In genomic region chr3:124841517-124841916, GRCh38 we compare ENCODE assay signal across 28 cellular contexts.
"Had no signal": no experiment of that assay in that cellular context is flagged by ENCODE, and none has a peak within 500 bp of the region (broad histone marks: within the 10 kb centered on the region; RNA-seq: fewer than 3 reads in every experiment).

No MANE protein-coding gene starts in this region.

- H3K4me1 Mint-ChIP-seq: activated CD4-positive, alpha-beta T cell treated with anti-CD3 and anti-CD28 coated beads, Interleukin-2, amount 10 ng/mL, durations not matched to agents 24 days and 14 days; activated naive CD8-positive, alpha-beta T cell treated with anti-CD3 and anti-CD28 coated beads, Interleukin-2, amount 10 ng/mL, durations not matched to agents 7 days and 5 days; naive B cell; stimulated activated naive B cell treated with anti-CD40 and anti-IgM and Interleukin-4, amounts not matched to agents 10 μg/mL and 1 μg/mL and 100 μg/mL, for 72 hours had no signal

- H3K27me3 Mint-ChIP-seq: activated CD4-positive, alpha-beta memory T cell treated with anti-CD3 and anti-CD28 coated beads for 36 hours had no signal

- H3K27ac Mint-ChIP-seq: activated CD4-positive, alpha-beta memory T cell treated with anti-CD3 and anti-CD28 coated beads for 36 hours; activated CD4-positive, alpha-beta T cell treated with anti-CD3 and anti-CD28 coated beads, Interleukin-2, amount 10 ng/mL, durations not matched to agents 24 days and 14 days; activated naive CD4-positive, alpha-beta T cell treated with anti-CD3 and anti-CD28 coated beads for 36 hours; activated naive CD8-positive, alpha-beta T cell treated with anti-CD3 and anti-CD28 coated beads, Interleukin-2, amount 10 ng/mL, durations not matched to agents 7 days and 5 days; activated T-helper 1 cell treated with anti-CD3 and anti-CD28 coated beads, Interleukin-12 subunit alpha, Interleukin-12 subunit beta, Interleukin-2, Interleukin-4 antibody, amounts not matched to agents 30 ng/mL and 10 ng/mL and 1 ng/mL, durations not matched to agents 14 hours and 24 hours and 36 hours; mesothelial cell of epicardium; stimulated activated naive B cell treated with anti-CD40 and anti-IgM and Interleukin-4, amounts not matched to agents 10 μg/mL and 1 μg/mL and 100 μg/mL, for 72 hours had no signal

- H3K9me3 ChIP-seq: gastrocnemius medialis, pancreas, psoas muscle, sigmoid colon, suprapubic skin, transverse colon had no signal

- H3K36me3 ChIP-seq: transverse colon, WERI-Rb-1 had no signal

- H3K27me3 ChIP-seq: brain microvascular endothelial cell, dorsolateral prefrontal cortex, gastrocnemius medialis, pancreas, sigmoid colon, suprapubic skin, transverse colon had no signal

- H3K4me3 Mint-ChIP-seq: activated CD4-positive, alpha-beta memory T cell treated with anti-CD3 and anti-CD28 coated beads for 36 hours; activated CD4-positive, alpha-beta T cell treated with anti-CD3 and anti-CD28 coated beads, Interleukin-2, amount 10 ng/mL, durations not matched to agents 24 days and 14 days; activated naive CD4-positive, alpha-beta T cell treated with anti-CD3 and anti-CD28 coated beads for 36 hours; activated naive CD8-positive, alpha-beta T cell treated with anti-CD3 and anti-CD28 coated beads, Interleukin-2, amount 10 ng/mL, durations not matched to agents 7 days and 5 days; activated T-helper 1 cell treated with anti-CD3 and anti-CD28 coated beads, Interleukin-12 subunit alpha, Interleukin-12 subunit beta, Interleukin-2, Interleukin-4 antibody, amounts not matched to agents 30 ng/mL and 10 ng/mL and 1 ng/mL, durations not matched to agents 14 hours and 24 hours and 36 hours; mesothelial cell of epicardium; stimulated activated naive B cell treated with anti-CD40 and anti-IgM and Interleukin-4, amounts not matched to agents 10 μg/mL and 1 μg/mL and 100 μg/mL, for 72 hours had no signal

- ATAC-seq: gastrocnemius medialis; left cardiac atrium; pancreas; psoas muscle; stimulated activated naive B cell treated with anti-CD40 and anti-IgM and Interleukin-4, amounts not matched to agents 10 μg/mL and 1 μg/mL and 100 μg/mL, for 72 hours had no signal

- DNase-seq: activated CD4-positive, alpha-beta memory T cell treated with anti-CD3 and anti-CD28 coated beads for 36 hours; activated CD4-positive, alpha-beta T cell treated with anti-CD3 and anti-CD28 coated beads, Interleukin-2, amount 10 ng/mL, durations not matched to agents 24 days and 14 days; activated CD4-positive, CD25-positive, alpha-beta regulatory T cell treated with anti-CD3 and anti-CD28 coated beads, Interleukin-2, amount 50 U/mL, for 72 hours; activated CD8-positive, alpha-beta memory T cell treated with anti-CD3 and anti-CD28 coated beads, Interleukin-2, amount 50 U/mL, for 4 hours; activated effector memory CD4-positive, alpha-beta T cell treated with anti-CD3 and anti-CD28 coated beads, Interleukin-2, amount 50 U/mL, for 16 hours; activated naive CD4-positive, alpha-beta T cell treated with anti-CD3 and anti-CD28 coated beads for 36 hours; activated naive CD8-positive, alpha-beta T cell treated with anti-CD3 and anti-CD28 coated beads, Interleukin-2, amount 10 ng/mL, durations not matched to agents 7 days and 5 days; activated T-cell treated with anti-CD3 and anti-CD28 coated beads, Interleukin-2, amount 50 U/mL, for 1 hour; brain microvascular endothelial cell; caudate nucleus; dorsolateral prefrontal cortex; effector memory CD4-positive, alpha-beta T cell; gastrocnemius medialis; hippocampal formation; left cardiac atrium; naive B cell; pancreas; psoas muscle; sigmoid colon; small intestine; stimulated activated CD4-positive, alpha-beta T cell treated with anti-CD3 and anti-CD28 coated beads, Interleukin-1b, Interleukin-23, amount 100 ng/mL, for 48 hours; stimulated activated naive B cell treated with anti-CD40 and anti-IgM and Interleukin-4, amounts not matched to agents 10 μg/mL and 1 μg/mL and 100 μg/mL, for 72 hours; T-helper 9 cell; transverse colon; WERI-Rb-1 had no signal

- H3K27ac ChIP-seq: dorsolateral prefrontal cortex, pancreas, psoas muscle, suprapubic skin, transverse colon, WERI-Rb-1 had no signal

- H3K36me3 Mint-ChIP-seq: activated CD4-positive, alpha-beta memory T cell treated with anti-CD3 and anti-CD28 coated beads for 36 hours; activated naive CD8-positive, alpha-beta T cell treated with anti-CD3 and anti-CD28 coated beads, Interleukin-2, amount 10 ng/mL, durations not matched to agents 7 days and 5 days; naive B cell; stimulated activated naive B cell treated with anti-CD40 and anti-IgM and Interleukin-4, amounts not matched to agents 10 μg/mL and 1 μg/mL and 100 μg/mL, for 72 hours had no signal

- H3K9me3 Mint-ChIP-seq: activated CD4-positive, alpha-beta memory T cell treated with anti-CD3 and anti-CD28 coated beads for 36 hours; activated CD4-positive, alpha-beta T cell treated with anti-CD3 and anti-CD28 coated beads, Interleukin-2, amount 10 ng/mL, durations not matched to agents 24 days and 14 days; activated naive CD4-positive, alpha-beta T cell treated with anti-CD3 and anti-CD28 coated beads for 36 hours; activated naive CD8-positive, alpha-beta T cell treated with anti-CD3 and anti-CD28 coated beads, Interleukin-2, amount 10 ng/mL, durations not matched to agents 7 days and 5 days; activated T-helper 1 cell treated with anti-CD3 and anti-CD28 coated beads, Interleukin-12 subunit alpha, Interleukin-12 subunit beta, Interleukin-2, Interleukin-4 antibody, amounts not matched to agents 30 ng/mL and 10 ng/mL and 1 ng/mL, durations not matched to agents 14 hours and 24 hours and 36 hours; mesothelial cell of epicardium; stimulated activated naive B cell treated with anti-CD40 and anti-IgM and Interleukin-4, amounts not matched to agents 10 μg/mL and 1 μg/mL and 100 μg/mL, for 72 hours had no signal

- H3K4me3 ChIP-seq: dorsolateral prefrontal cortex, gastrocnemius medialis, pancreas, psoas muscle, sigmoid colon, suprapubic skin, transverse colon had no signal
